Comparison of ENCODE assay signal across 11 cellular contexts in the genomic region with DNA sequence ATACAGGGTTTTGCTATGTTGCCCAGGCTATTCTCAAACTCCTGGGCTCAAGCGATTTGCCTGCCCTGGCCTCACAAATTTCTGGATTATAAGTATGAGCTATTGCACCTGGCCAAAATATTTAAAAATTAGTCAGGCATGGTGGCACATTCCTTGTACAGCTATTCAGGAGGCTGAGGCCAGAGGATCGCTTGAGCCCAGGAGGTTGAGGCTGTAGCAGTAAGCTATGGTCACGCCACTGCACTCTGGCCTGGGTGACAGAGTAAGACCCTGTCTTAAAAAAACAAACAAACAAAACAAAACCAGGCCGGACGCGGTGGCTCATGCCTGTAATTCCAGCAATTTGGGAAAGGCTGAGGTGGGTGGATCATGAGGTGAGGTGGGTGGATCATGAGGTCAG.
"Had no signal": no experiment of that assay in that cellular context is flagged by ENCODE, and none has a peak within 500 bp of the region (broad histone marks: within the 10 kb centered on the region; RNA-seq: fewer than 3 reads in every experiment).

No MANE protein-coding gene starts in this region.

- H3K4me3 ChIP-seq: GM23248, GM23338, HAP-1 had no signal

- H3K36me3 ChIP-seq: HAP-1 had no signal

- H3K27ac ChIP-seq: GM23248 had no signal

- FAIRE-seq: H1, H54 had no signal

- H3K9me3 ChIP-seq: HAP-1 had no signal

- H3K9ac ChIP-seq: GM23248 had no signal

- H2AFZ ChIP-seq: GM23248, GM23338 had no signal

- H3K4me1 ChIP-seq: HAP-1 had no signal

- ATAC-seq: GM23338, HCT116 had no signal

- H3K4me2 ChIP-seq: GM23338 had no signal

- DNase-seq: GM23248, GOT3, H7, H9, HCEC 1CT, HFFc6 had no signal
